Comparison of ENCODE assay signal across 1 cellular context in genomic region chr15:38873151-38873550, GRCh38.
A peak's percentile ranks its signal among the peaks of the same experiment; 100 is the strongest.
TF ChIP-seq lines count a peak whose summit lies in the region.

No MANE protein-coding gene starts in this region.

TF ChIP-seq in HepG2, 621 proteins besides CTCF, POLR2A, EP300 and RAD21 (continued from another document and continues in another):
- peak; percentile 43 for TF ChIP-seq SKI (IDR thresholded peaks at IDR 0.05; ENCODE audit: partially characterized antibody)
- peak; percentile 53; the same call in 1 of the 2 replicates for TF ChIP-seq RARA (CRISPR knock-in tag; IDR thresholded peaks at IDR 0.05)
- no peak for TF ChIP-seq ZMAT5 (CRISPR knock-in tag; IDR thresholded peaks at IDR 0.05; ENCODE audit: borderline replicate concordance, low read depth)
- 0 out of 2 replicates have a peak, but pooled peaks have one; percentile 26 for TF ChIP-seq ZNF292 (CRISPR knock-in tag; IDR thresholded peaks at IDR 0.05; ENCODE audit: borderline replicate concordance, low read depth)
- no peak for TF ChIP-seq ZNF124 (CRISPR knock-in tag; IDR thresholded peaks at IDR 0.05)
- peak; percentile 68 for TF ChIP-seq ZNF280D (CRISPR knock-in tag; IDR thresholded peaks at IDR 0.05)
- peak; percentile 75; the same call in 1 of the 2 replicates for TF ChIP-seq FOXA3 (CRISPR knock-in tag; IDR thresholded peaks at IDR 0.05)
- TF ChIP-seq DR1 (CRISPR knock-in tag; IDR thresholded peaks at IDR 0.05) = no peak
- peak; percentile 65 for TF ChIP-seq GATAD2A (CRISPR knock-in tag; IDR thresholded peaks at IDR 0.05)
- no peak for TF ChIP-seq MNT (IDR thresholded peaks at IDR 0.05)
- no peak for TF ChIP-seq ZXDC (CRISPR knock-in tag; IDR thresholded peaks at IDR 0.05)
- no peak for TF ChIP-seq SOX6 (IDR thresholded peaks at IDR 0.05)
- peak; percentile 27; the same call in 1 of the 2 replicates for TF ChIP-seq SOX6 (CRISPR knock-in tag; IDR thresholded peaks at IDR 0.05)
- TF ChIP-seq AHDC1 (CRISPR knock-in tag; IDR thresholded peaks at IDR 0.05; ENCODE audit: borderline replicate concordance) = 0 out of 2 replicates have a peak, but pooled peaks have one; percentile 19
- no peak for TF ChIP-seq ZNF580 (CRISPR knock-in tag; IDR thresholded peaks at IDR 0.05; ENCODE audit: borderline replicate concordance, low read depth)
- no peak for TF ChIP-seq DZIP1 (CRISPR knock-in tag; IDR thresholded peaks at IDR 0.05)
- TF ChIP-seq BCL6 (CRISPR knock-in tag; IDR thresholded peaks at IDR 0.05) = peak; percentile 59; the same call in 1 of the 2 replicates
- no peak for TF ChIP-seq SRF (IDR thresholded peaks at IDR 0.05; ENCODE audit: low read depth, low read length)
- no peak for TF ChIP-seq DMAP1 (CRISPR knock-in tag; IDR thresholded peaks at IDR 0.05)
- 0 out of 2 replicates have a peak, but pooled peaks have one; percentile 45 for TF ChIP-seq NR2F2 (IDR thresholded peaks at IDR 0.05; ENCODE audit: borderline replicate concordance, low read depth)
- TF ChIP-seq ZNF12 (CRISPR knock-in tag; IDR thresholded peaks at IDR 0.05) = no peak
- no peak for TF ChIP-seq IRF9 (CRISPR knock-in tag; IDR thresholded peaks at IDR 0.05; ENCODE audit: borderline replicate concordance)
- TF ChIP-seq PITX1 (CRISPR knock-in tag; IDR thresholded peaks at IDR 0.05) = 0 out of 2 replicates have a peak, but pooled peaks have one; percentile 18
- TF ChIP-seq FOXA1 (IDR thresholded peaks at IDR 0.05) = 0 out of 2 replicates have a peak, but pooled peaks have one; percentile 32
- peak; percentile 55; the same call in 1 of the 2 replicates for TF ChIP-seq FOXA1 (CRISPR knock-in tag; IDR thresholded peaks at IDR 0.05)
- TF ChIP-seq ISL2 (CRISPR knock-in tag; IDR thresholded peaks at IDR 0.05) = peak; percentile 52; the same call in 1 of the 2 replicates
- peak; percentile 44; the same call in 1 of the 2 replicates for TF ChIP-seq TCF7 (IDR thresholded peaks at IDR 0.05; ENCODE audit: low read depth)
- TF ChIP-seq CHD4 (IDR thresholded peaks at IDR 0.05; ENCODE audit: borderline replicate concordance, low read length) = no peak
- peak; percentile 72 for TF ChIP-seq RERE (CRISPR knock-in tag; IDR thresholded peaks at IDR 0.05; ENCODE audit: low read depth)
- TF ChIP-seq AKAP8 (CRISPR knock-in tag; IDR thresholded peaks at IDR 0.05) = no peak
